Comparison of ENCODE assay signal across 8 cellular contexts in genomic region chr10:90862908-90863514, GRCh38.
DNase-seq lines count a peak whose midpoint lies in the region; ATAC-seq, FAIRE-seq and TF ChIP-seq lines count a peak whose summit lies in the region.

No MANE protein-coding gene starts in this region.

- ATAC-seq in GM19351 (IDR thresholded peaks at IDR 0.05; ENCODE audit: unreplicated experiment) (no peak), GM19328 (IDR thresholded peaks at IDR 0.05; ENCODE audit: unreplicated experiment) (no peak)

- TF ChIP-seq CTCF in fibroblast of pulmonary artery (IDR thresholded peaks at IDR 0.05; ENCODE audit: low read length, missing control alignments), result peak; percentile 91

- DNase-seq in NOMO-1 treated with DMSO at 0.1 percent for 48 hours (lab: John Stamatoyannopoulos, UW; ENCODE audit: unreplicated experiment) (peak; percentile 10), NOMO-1 (lab: John Stamatoyannopoulos, UW; ENCODE audit: unreplicated experiment in 2 of 2) (no peak), RCC 7860 (ENCODE audit: low spot score) (peak; percentile 24), fibroblast of pulmonary artery (ENCODE audit: low read depth) (peak; percentile 70), superior temporal gyrus (ENCODE audit: extremely low spot score) (peak; percentile 58)
- DNase-seq in effector CD4-positive, alpha-beta T cell, result no peak

- no peak overlapping the region for H3K4me3 ChIP-seq in fibroblast of pulmonary artery (replicated peaks; ENCODE audit: low read depth, low read length)

- peak; percentile 80 for FAIRE-seq in RCC 7860 (lab: Jason Lieb, UNC)

Comparison
In these comparisons a context has a peak if more than half of its experiments do, and no peak if none do; other contexts are left out.
1. DNase-seq: peak in NOMO-1 treated with DMSO at 0.1 percent for 48 hours (single experiment), RCC 7860 (single experiment), fibroblast of pulmonary artery (single experiment) and superior temporal gyrus (single experiment); none in NOMO-1 (0 of 2) and effector CD4-positive, alpha-beta T cell (single experiment).